8 cellular contexts compared by ENCODE assay signal in the genomic region with DNA sequence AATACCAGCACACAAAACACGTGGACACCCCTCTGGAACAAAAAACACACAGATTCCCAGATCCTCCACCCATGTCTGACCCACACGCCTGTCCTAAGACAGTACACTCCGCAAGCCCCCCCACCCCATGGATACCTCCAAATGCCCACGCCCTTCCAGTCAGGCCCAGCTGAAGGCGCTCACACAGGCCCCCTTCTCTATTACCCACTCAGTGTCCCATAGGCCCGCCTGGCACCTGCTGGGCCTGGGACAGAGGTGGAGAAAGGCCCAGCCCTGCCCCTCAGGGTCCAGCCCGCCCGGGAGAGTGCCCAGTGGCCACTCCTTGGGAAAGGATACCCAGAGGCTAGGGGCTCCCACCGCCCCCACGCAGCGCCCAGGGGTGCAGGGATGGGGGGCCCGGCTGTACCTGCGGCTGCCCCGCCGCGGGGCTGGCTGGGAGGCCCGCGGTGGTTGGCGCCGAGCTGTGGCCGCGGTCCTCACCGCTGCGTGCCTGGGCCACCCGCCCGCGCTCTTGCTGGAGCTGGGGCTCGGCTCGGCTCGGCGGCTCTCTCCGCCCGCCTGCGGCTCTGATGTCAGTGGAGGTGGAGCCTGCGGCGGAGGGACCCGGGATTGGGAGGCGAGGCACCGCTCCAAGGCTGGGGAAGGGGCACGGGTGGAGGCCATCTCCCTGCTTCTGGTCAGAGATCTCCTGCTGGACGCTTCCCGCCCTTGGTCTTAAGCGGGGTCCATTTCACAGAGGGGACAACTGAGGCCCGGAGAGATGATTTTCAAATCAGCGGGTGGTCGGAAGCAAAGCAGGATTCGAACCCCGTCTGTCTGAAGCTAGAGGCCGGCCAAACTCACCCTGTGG. TPM values are rescaled to one million over a fixed set of nuclear protein-coding genes. Genes with fewer than 3 reads are reported as not detected.
A peak's percentile ranks its signal among the peaks of the same experiment; 100 is the strongest.
DNase-seq lines count a peak whose midpoint lies in the region; ATAC-seq and TF ChIP-seq lines count a peak whose summit lies in the region.

A gene (minus strand): TSS at position 522 of the 850 bp plus-strand sequence. CDS start 2,198 bp downstream, outside the sequence.

- H3K36me3 Mint-ChIP-seq in activated naive CD4-positive, alpha-beta T cell treated with anti-CD3 and anti-CD28 coated beads, Interleukin-2, amount 50 U/mL, for 72 hours, result peaks cover 7 to 8% of the 10 kb centered on the region in 2 donors
- H3K36me3 Mint-ChIP-seq in neural progenitor cell, result peaks cover 3% of the 10 kb centered on the region

- H2AFZ ChIP-seq in neural progenitor cell (replicated peaks), result peak within 1 kb of the TSS; percentile 85

- TF ChIP-seq CTCF in GM10266 (IDR thresholded peaks at IDR 0.05; ENCODE audit: control insufficient read depth, insufficient read depth, low read depth, missing control alignments), result peak; percentile 5
- TF ChIP-seq CTCF in RWPE2 (IDR thresholded peaks at IDR 0.05; ENCODE audit: poor library complexity, severe bottlenecking), result no peak
- TF ChIP-seq CTCF in neural progenitor cell (IDR thresholded peaks at IDR 0.05), result no peak
- no peak for TF ChIP-seq CTCF in thyroid gland (IDR thresholded peaks at IDR 0.05)

- H3K27ac Mint-ChIP-seq in activated naive CD4-positive, alpha-beta T cell treated with anti-CD3 and anti-CD28 coated beads, Interleukin-2, amount 50 U/mL, for 72 hours, result peak within 1 kb of the TSS; percentile 42 to 44
- peak within 1 kb of the TSS; percentile 20 for H3K27ac Mint-ChIP-seq in neural progenitor cell

- H3K4me3 Mint-ChIP-seq in neural progenitor cell, result peak within 1 kb of the TSS; percentile 84

- H3K27me3 Mint-ChIP-seq in neural progenitor cell (ENCODE audit: insufficient read depth, low read depth), result peaks cover 2% of the 10 kb centered on the region

- H3K27me3 ChIP-seq in RWPE2 (ENCODE audit: insufficient read depth, poor library complexity, severe bottlenecking) (no peaks in the 10 kb centered on the region), neural progenitor cell (peaks cover 4% of the 10 kb centered on the region), thyroid gland (no peaks in the 10 kb centered on the region)

- H3K9me3 Mint-ChIP-seq in activated naive CD4-positive, alpha-beta T cell treated with anti-CD3 and anti-CD28 coated beads, Interleukin-2, amount 50 U/mL, for 72 hours, result no peaks in the 10 kb centered on the region
- H3K9me3 Mint-ChIP-seq in neural progenitor cell, result no peaks in the 10 kb centered on the region

- TF ChIP-seq POLR2A in thyroid gland (IDR thresholded peaks at IDR 0.05), result peak in 1 of 2 donors; percentile 86

- peaks cover 28% of the 10 kb centered on the region for H3F3A ChIP-seq in neural progenitor cell (ENCODE audit: low read depth)

- no peaks in the 10 kb centered on the region for H3K4me1 ChIP-seq in RWPE2 (ENCODE audit: insufficient read depth, poor library complexity, severe bottlenecking)
- H3K4me1 ChIP-seq in neural progenitor cell, result peaks cover 3% of the 10 kb centered on the region
- H3K4me1 ChIP-seq in thyroid gland, result peaks cover 22 to 47% of the 10 kb centered on the region in 2 donors

- WGBS in thyroid gland, 2 donors, result 8 to 10% methylated on average over 16 to 19 of the region's 49 CpGs

- intact Hi-C loops in thyroid gland (cut with DNase I), result no loop called here

- no peaks in the 10 kb centered on the region for H3K36me3 ChIP-seq in RWPE2 (ENCODE audit: low read depth)
- no peaks in the 10 kb centered on the region for H3K36me3 ChIP-seq in neural progenitor cell
- no peaks in the 10 kb centered on the region for H3K36me3 ChIP-seq in thyroid gland

- H3K4me3 ChIP-seq in RWPE2 (ENCODE audit: severe bottlenecking), result peak within 1 kb of the TSS; percentile 49
- H3K4me3 ChIP-seq in neural progenitor cell, result peak within 1 kb of the TSS; percentile 63
- H3K4me3 ChIP-seq in thyroid gland (replicated peaks in 1 of 3), result peak within 1 kb of the TSS; percentile 65 to 74 (median 66)

- H3K9me3 ChIP-seq in RWPE2 (ENCODE audit: severe bottlenecking), result no peaks in the 10 kb centered on the region
- no peaks in the 10 kb centered on the region for H3K9me3 ChIP-seq in neural progenitor cell (ENCODE audit: low read depth)
- no peaks in the 10 kb centered on the region for H3K9me3 ChIP-seq in thyroid gland

- H3K9ac ChIP-seq in neural progenitor cell, result peak within 1 kb of the TSS; percentile 47

- no peaks in the 10 kb centered on the region for H3K79me2 ChIP-seq in neural progenitor cell (ENCODE audit: low read depth)

- H3K27ac ChIP-seq in RWPE2 (ENCODE audit: poor library complexity, severe bottlenecking) (no peak within 1 kb of the TSS), neural progenitor cell (no peak within 1 kb of the TSS), thyroid gland (peak within 1 kb of the TSS; percentile 78 to 91 (median 83))

- ATAC-seq in HG02885 (IDR thresholded peaks at IDR 0.05; ENCODE audit: poor library complexity, unreplicated experiment) (peak; percentile 89), RWPE2 (ENCODE audit: low read depth) (peak; percentile 95), HG03469 (IDR thresholded peaks at IDR 0.05; ENCODE audit: unreplicated experiment) (no peak)
- peak; percentile 93 to 96 for ATAC-seq in activated naive CD4-positive, alpha-beta T cell treated with anti-CD3 and anti-CD28 coated beads, Interleukin-2, amount 50 U/mL, for 72 hours

- no peaks in the 10 kb centered on the region for H4K20me1 ChIP-seq in neural progenitor cell (ENCODE audit: low read depth)

- peaks cover 16% of the 10 kb centered on the region for H3K4me1 Mint-ChIP-seq in neural progenitor cell

- DNase-seq in GM10266 (ENCODE audit: extremely low spot score), result peak; percentile 78
- DNase-seq in RWPE2 (ENCODE audit: low spot score), result no peak
- DNase-seq in activated naive CD4-positive, alpha-beta T cell treated with anti-CD3 and anti-CD28 coated beads, Interleukin-2, amount 50 U/mL, for 72 hours (ENCODE audit: low spot score in 2 of 2), result peak; percentile 73 to 75
- peak; percentile 60 for DNase-seq in globus pallidus (ENCODE audit: low spot score)
- peak; percentile 86 for DNase-seq in neural progenitor cell (ENCODE audit: low spot score)
- peak; percentile 87 to 88 for DNase-seq in thyroid gland

- peak within 1 kb of the TSS; percentile 98 for H3K4me2 ChIP-seq in neural progenitor cell

RNA-seq across cellular contexts. Expression of the gene that starts here (rescaled TPM):
- 10 to 100 TPM; 23.8 to 45.1 TPM for total RNA-seq in activated naive CD4-positive, alpha-beta T cell treated with anti-CD3 and anti-CD28 coated beads, Interleukin-2, amount 50 U/mL, for 72 hours
- 24.9 and 32.4 TPM in 2 replicates for total RNA-seq in neural progenitor cell (ENCODE audit: low replicate concordance)
- 10 to 100 TPM; 32.1 to 44.8 (median 35.9) TPM for total RNA-seq in thyroid gland

Comparison
In these comparisons a context has a peak if more than half of its experiments do, and no peak if none do; other contexts are left out.
1. H3K27ac ChIP-seq: peak in thyroid gland (3 of 3); none in RWPE2 (single experiment) and neural progenitor cell (single experiment).
2. Peak in every context shown above with its lines, with median percentiles within 50 percentile points of each other: H3K4me3 ChIP-seq.